8 cellular contexts compared by ENCODE assay signal in genomic region chr14:61252354-61253063, GRCh38. TPM values are rescaled to one million over a fixed set of nuclear protein-coding genes. Genes with fewer than 3 reads are reported as not detected.
DNase-seq lines count a peak whose midpoint lies in the region; ATAC-seq lines count a peak whose summit lies in the region.

No MANE protein-coding gene starts in this region.

- no peaks in the 10 kb centered on the region for H3K27me3 ChIP-seq in effector memory CD4-positive, alpha-beta T cell (replicated peaks; ENCODE audit: control insufficient read depth, insufficient read depth, low read length, poor library complexity, severe bottlenecking)
- H3K27me3 ChIP-seq in mesendoderm (ENCODE audit: insufficient read depth, low read length, poor library complexity), result no peaks in the 10 kb centered on the region

- ATAC-seq in GM21360 (IDR thresholded peaks at IDR 0.05; ENCODE audit: unreplicated experiment), result peak; percentile 84

- H4K5ac ChIP-seq in mesendoderm (ENCODE audit: low read length), result no peak overlapping the region

- no peak overlapping the region for H3K27ac ChIP-seq in effector memory CD4-positive, alpha-beta T cell (ENCODE audit: insufficient read depth, low read length, poor library complexity, severe bottlenecking)
- H3K27ac ChIP-seq in mesendoderm (ENCODE audit: low read depth, low read length), result no peak overlapping the region

- no peak overlapping the region for H3K9ac ChIP-seq in mesendoderm (ENCODE audit: low read length)

- H3K4me2 ChIP-seq in mesendoderm (ENCODE audit: low read length), result no peak overlapping the region

- WGBS in mesendoderm (ENCODE audit: extremely low coverage, insufficient coverage, low lambda C conversion rate), result no CpG with 5 or more reads among the region's 7 CpGs

- no peak overlapping the region for H3K4ac ChIP-seq in mesendoderm (ENCODE audit: low read depth, low read length)

- H3K36me3 ChIP-seq in effector memory CD4-positive, alpha-beta T cell (ENCODE audit: control insufficient read depth, insufficient read depth, low read length), result no peaks in the 10 kb centered on the region
- H3K36me3 ChIP-seq in mesendoderm (ENCODE audit: control insufficient read depth, insufficient read depth, low read length), result no peaks in the 10 kb centered on the region

- DNase-seq in COLO829 (ENCODE audit: low spot score) (peak; percentile 79), HPDE6-E6E7 (ENCODE audit: extremely low spot score) (peak; percentile 86), NCI-H82 treated with DMSO at 0.1 percent for 48 hours (lab: John Stamatoyannopoulos, UW; ENCODE audit: unreplicated experiment) (peak; percentile 57), mesendoderm (peak; percentile 91)
- DNase-seq in activated CD4-positive, alpha-beta T cell treated with anti-CD3 and anti-CD28 coated beads, Interleukin-2, amount 50 U/mL, for 48 hours, result peak; percentile 57 to 69
- DNase-seq in effector memory CD4-positive, alpha-beta T cell, result peak; percentile 22 to 31 (median 27)
- DNase-seq in stimulated activated CD8-positive, alpha-beta memory T cell treated with anti-CD3 and anti-CD28 coated beads, Interleukin-4, amount 100 ng/mL, for 48 hours, result peak; percentile 66

- no peak overlapping the region for H2BK15ac ChIP-seq in mesendoderm (replicated peaks; ENCODE audit: low read depth)

- H2AK5ac ChIP-seq in mesendoderm (ENCODE audit: low read length), result no peak overlapping the region

- no peak overlapping the region for H3K56ac ChIP-seq in mesendoderm (ENCODE audit: low read length)

- H3K79me1 ChIP-seq in mesendoderm (ENCODE audit: low read length), result no peaks in the 10 kb centered on the region

- H3K79me2 ChIP-seq in mesendoderm (ENCODE audit: control insufficient read depth, insufficient read depth, low read length), result no peaks in the 10 kb centered on the region

- H2BK120ac ChIP-seq in mesendoderm (ENCODE audit: low read depth, low read length), result no peak overlapping the region

- H2BK5ac ChIP-seq in mesendoderm (ENCODE audit: low read length), result no peak overlapping the region

- H3K18ac ChIP-seq in mesendoderm (ENCODE audit: low read length), result no peak overlapping the region

- H3K4me1 ChIP-seq in effector memory CD4-positive, alpha-beta T cell (ENCODE audit: control insufficient read depth, insufficient read depth, low read length, poor library complexity, severe bottlenecking), result no peaks in the 10 kb centered on the region
- no peaks in the 10 kb centered on the region for H3K4me1 ChIP-seq in mesendoderm (ENCODE audit: control insufficient read depth, low read depth, low read length)

- no peaks in the 10 kb centered on the region for H3K9me3 ChIP-seq in effector memory CD4-positive, alpha-beta T cell (ENCODE audit: control insufficient read depth, low read length)

- H3K4me3 ChIP-seq in effector memory CD4-positive, alpha-beta T cell (ENCODE audit: insufficient read depth, low read depth, low read length, poor library complexity, severe bottlenecking), result no peak overlapping the region
- H3K4me3 ChIP-seq in mesendoderm (ENCODE audit: low read length), result no peak overlapping the region

- no peak overlapping the region for H4K8ac ChIP-seq in mesendoderm (ENCODE audit: low read depth, low read length)

- no peak overlapping the region for H3K23ac ChIP-seq in mesendoderm (ENCODE audit: low read length)

RNA-seq across cellular contexts. Expression of gene TMEM30B, which starts 28.6 kb away (rescaled TPM):
- 9.9 TPM for polyA plus RNA-seq in mesendoderm (2013, experiment 1 of 2)
- polyA plus RNA-seq in mesendoderm (2013, experiment 2 of 2), result 9.9 TPM

Comparison
In these comparisons a context has a peak if more than half of its experiments do, and no peak if none do; other contexts are left out.
1. DNase-seq: peak in every context shown above with its lines; median percentile 91 in mesendoderm; 86 in HPDE6-E6E7; 79 in COLO829; 66 in stimulated activated CD8-positive, alpha-beta memory T cell treated with anti-CD3 and anti-CD28 coated beads, Interleukin-4, amount 100 ng/mL, for 48 hours; 63 in activated CD4-positive, alpha-beta T cell treated with anti-CD3 and anti-CD28 coated beads, Interleukin-2, amount 50 U/mL, for 48 hours; 57 in NCI-H82 treated with DMSO at 0.1 percent for 48 hours; 27 in effector memory CD4-positive, alpha-beta T cell.